In genomic region chrX:66015152-66015827, GRCh38 we compare ENCODE assay signal across 9 cellular contexts.
DNase-seq lines count a peak whose midpoint lies in the region; ATAC-seq lines count a peak whose summit lies in the region.
"Had no signal": no experiment of that assay in that cellular context is flagged by ENCODE, and none has a peak within 500 bp of the region (broad histone marks: within the 10 kb centered on the region; RNA-seq: fewer than 3 reads in every experiment).

No MANE protein-coding gene starts in this region.

- peak overlapping the region; percentile 69 for H3K4me3 Mint-ChIP-seq in T-helper 1 cell treated with Interleukin-12 subunit alpha and Interleukin-12 subunit beta and Interleukin-4 antibody, amounts not matched to agents 30 μg/mL and 1 μg/mL, for 36 hours

- no peak for DNase-seq in middle frontal gyrus (ENCODE audit: extremely low spot score, low spot score)
- DNase-seq in kidney tubule cell (ENCODE audit: low spot score): no peak
- no peak for DNase-seq in activated CD4-positive, CD25-positive, alpha-beta regulatory T cell treated with anti-CD3 and anti-CD28 coated beads, Interleukin-2, amount 50 U/mL, for 72 hours

- peaks cover 0 to 12% of the 10 kb centered on the region in 2 donors for H3K4me1 ChIP-seq in mucosa of rectum (ENCODE audit: control insufficient read depth in 2 of 2, insufficient read depth in 2 of 2, low read length in 2 of 2)

- ATAC-seq in GM18511 (IDR thresholded peaks at IDR 0.05; ENCODE audit: unreplicated experiment): peak; percentile 43
- ATAC-seq in HG02852 (IDR thresholded peaks at IDR 0.05; ENCODE audit: unreplicated experiment): peak; percentile 36
- ATAC-seq in HG03457 (IDR thresholded peaks at IDR 0.05; ENCODE audit: unreplicated experiment): no peak

- H3K9me3 Mint-ChIP-seq in T-helper 1 cell treated with Interleukin-12 subunit alpha and Interleukin-12 subunit beta and Interleukin-4 antibody, amounts not matched to agents 30 μg/mL and 1 μg/mL, for 36 hours: no peaks in the 10 kb centered on the region

- H3K9me3 ChIP-seq in mucosa of rectum (ENCODE audit: control insufficient read depth in 2 of 2, low read length in 2 of 2): no peaks in the 10 kb centered on the region

- peaks cover 20% of the 10 kb centered on the region for H3K36me3 Mint-ChIP-seq in T-helper 1 cell treated with Interleukin-12 subunit alpha and Interleukin-12 subunit beta and Interleukin-4 antibody, amounts not matched to agents 30 μg/mL and 1 μg/mL, for 36 hours (ENCODE audit: low read depth)

- peak overlapping the region in 1 of 2 donors; percentile 56 for H3K4me3 ChIP-seq in mucosa of rectum (ENCODE audit: low read length in 2 of 2)

- H3K4me1 Mint-ChIP-seq in T-helper 1 cell treated with Interleukin-12 subunit alpha and Interleukin-12 subunit beta and Interleukin-4 antibody, amounts not matched to agents 30 μg/mL and 1 μg/mL, for 36 hours (ENCODE audit: low read depth): peaks cover 70% of the 10 kb centered on the region

- no peaks in the 10 kb centered on the region for H3K27me3 Mint-ChIP-seq in T-helper 1 cell treated with Interleukin-12 subunit alpha and Interleukin-12 subunit beta and Interleukin-4 antibody, amounts not matched to agents 30 μg/mL and 1 μg/mL, for 36 hours (ENCODE audit: low read depth)

- H3K27ac Mint-ChIP-seq in T-helper 1 cell treated with Interleukin-12 subunit alpha and Interleukin-12 subunit beta and Interleukin-4 antibody, amounts not matched to agents 30 μg/mL and 1 μg/mL, for 36 hours: peak overlapping the region; percentile 85

- H3K27me3 ChIP-seq in mucosa of rectum (ENCODE audit: control insufficient read depth in 2 of 2, insufficient read depth in 2 of 2, low read length in 2 of 2): peaks cover 0 to 4% of the 10 kb centered on the region in 2 donors

- H3K27ac ChIP-seq in mucosa of rectum (ENCODE audit: low read depth in 2 of 2, low read length in 2 of 2): peak overlapping the region; percentile 2 to 66
- H3K27ac ChIP-seq: parathyroid adenoma had no signal

- H3K9ac ChIP-seq in mucosa of rectum (ENCODE audit: low read depth in 1 of 2, low read length in 2 of 2): no peak overlapping the region
- H3K9ac ChIP-seq: parathyroid adenoma had no signal

- no peaks in the 10 kb centered on the region for H3K36me3 ChIP-seq in mucosa of rectum (ENCODE audit: control insufficient read depth in 2 of 2, insufficient read depth in 2 of 2, low read length in 2 of 2)
